13 cellular contexts compared by ENCODE assay signal in genomic region chr17:1847191-1847590, GRCh38.
"Had no signal": no experiment of that assay in that cellular context is flagged by ENCODE, and none has a peak within 500 bp of the region (broad histone marks: within the 10 kb centered on the region; RNA-seq: fewer than 3 reads in every experiment).

No MANE protein-coding gene starts in this region.

- H3K9me3 Mint-ChIP-seq: activated T-cell treated with anti-CD3 and anti-CD28 coated beads, Interleukin-2, amount 50 U/mL, for 4 hours; naive B cell; T-cell had no signal

- H3K27me3 Mint-ChIP-seq: naive B cell, T-cell had no signal

- H3K9me3 ChIP-seq: colonic mucosa, ovary, SK-N-SH had no signal

- H3K4me3 Mint-ChIP-seq: activated T-cell treated with anti-CD3 and anti-CD28 coated beads, Interleukin-2, amount 50 U/mL, for 4 hours; naive B cell; T-cell had no signal

- H3K4me3 ChIP-seq: colonic mucosa, ovary had no signal

- ATAC-seq: activated T-cell treated with anti-CD3 and anti-CD28 coated beads, Interleukin-2, amount 50 U/mL, for 4 hours; T-cell had no signal

- H3K36me3 ChIP-seq: ovary had no signal

- H3K27ac ChIP-seq: colonic mucosa, ovary had no signal

- H3K27me3 ChIP-seq: colonic mucosa, ovary had no signal

- H3K27ac Mint-ChIP-seq: naive B cell had no signal

- DNase-seq: activated CD4-positive, alpha-beta T cell treated with anti-CD3 and anti-CD28 coated beads, Interleukin-2, amount 50 U/mL, for 4 hours; activated CD4-positive, CD25-positive, alpha-beta regulatory T cell treated with anti-CD3 and anti-CD28 coated beads, Interleukin-2, amount 50 U/mL, for 72 hours; activated effector memory CD4-positive, alpha-beta T cell treated with anti-CD3 and anti-CD28 coated beads, Interleukin-2, amount 50 U/mL, for 16 hours; activated T-cell treated with anti-CD3 and anti-CD28 coated beads, Interleukin-2, amount 50 U/mL, for 4 hours; caudate nucleus; colonic mucosa; naive B cell; ovary; SK-N-SH; stimulated activated CD4-positive, alpha-beta T cell treated with anti-CD3 and anti-CD28 coated beads, Interleukin-12 subunit alpha, Interleukin-12 subunit beta, amount 100 ng/mL, for 4 hours; stimulated activated CD4-positive, alpha-beta T cell treated with anti-CD3 and anti-CD28 coated beads, Interleukin-2, amount 100 ng/mL, for 24 hours; T-cell; T1000 had no signal

- H3K4me1 ChIP-seq: colonic mucosa had no signal
